19 cellular contexts compared by ENCODE assay signal in the genomic region with DNA sequence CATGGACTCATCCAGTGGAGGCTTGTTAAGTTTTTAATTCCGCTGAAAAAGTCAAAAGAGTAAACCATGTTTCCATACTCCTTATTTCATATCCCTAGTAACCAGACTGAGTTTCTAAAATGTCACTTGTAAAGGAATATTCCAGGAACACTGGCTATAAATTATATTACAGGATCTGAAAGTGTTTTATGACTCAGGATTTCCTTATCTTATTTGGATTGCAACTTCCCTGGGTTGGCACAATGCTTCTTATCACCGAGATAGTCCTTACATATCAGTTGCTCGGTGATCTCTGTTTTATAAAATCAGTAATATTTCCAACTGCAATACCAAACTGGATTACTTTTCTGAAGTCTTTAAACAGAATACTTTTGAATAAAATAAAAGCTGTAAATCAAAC.
DNase-seq lines count a peak whose midpoint lies in the region; ATAC-seq, FAIRE-seq and TF ChIP-seq lines count a peak whose summit lies in the region.
"Had no signal": no experiment of that assay in that cellular context is flagged by ENCODE, and none has a peak within 500 bp of the region (broad histone marks: within the 10 kb centered on the region; RNA-seq: fewer than 3 reads in every experiment).

No MANE protein-coding gene starts in this region.

- H3K4me1 ChIP-seq in keratinocyte (ENCODE audit: control insufficient read depth, extremely low read depth, insufficient read depth, low read length) = peaks cover 50% of the 10 kb centered on the region
- peaks cover 0 to 11% (median 0%) of the 10 kb centered on the region in 6 donors for H3K4me1 ChIP-seq in spleen
- H3K4me1 ChIP-seq: testis had no signal

- H3K27me3 Mint-ChIP-seq in activated T-helper 17 cell treated with anti-CD3 and anti-CD28 coated beads, Interleukin-2, amount 50 U/mL, for 72 hours = no peaks in the 10 kb centered on the region
- H3K27me3 Mint-ChIP-seq: activated CD4-positive, alpha-beta T cell treated with anti-CD3 and anti-CD28 coated beads, Interleukin-2, amount 10 ng/mL, durations not matched to agents 24 days and 14 days; activated naive CD4-positive, alpha-beta T cell treated with anti-CD3 and anti-CD28 coated beads, Interleukin-2, amount 10 ng/mL, durations not matched to agents 7 days and 5 days; B cell had no signal

- intact Hi-C loops in spleen (cut with DNase I; ENCODE audit: low total_unique reads) = no loop called here

- TF ChIP-seq CTCF in keratinocyte (optimal IDR thresholded peaks at IDR 0.05 in 1 of 3, IDR thresholded peaks at IDR 0.05 in 1 of 3, conservative IDR thresholded peaks at IDR 0.05 in 1 of 3; ENCODE audit: extremely low read depth in 1 of 3, insufficient read depth in 2 of 3, low read length in 3 of 3) = no peak
- TF ChIP-seq CTCF in spleen (IDR thresholded peaks at IDR 0.05 in 8 of 11, conservative IDR thresholded peaks at IDR 0.05 in 3 of 11) = no peak

- dilution Hi-C loops in keratinocyte (cut with MboI; ENCODE audit: extremely low pct_ligation_motif_present, low sequenced_read_pairs) = no loop called here

- WGBS in spleen, 5 donors = 55 to 60% (median 57%) methylated on average over 3 of the region's 3 CpGs

- no peaks in the 10 kb centered on the region for H3K79me2 ChIP-seq in keratinocyte (ENCODE audit: control insufficient read depth, insufficient read depth, low read length)

- no peak for ATAC-seq in activated T-helper 17 cell treated with anti-CD3 and anti-CD28 coated beads, Interleukin-2, amount 50 U/mL, for 72 hours (replicated peaks)
- ATAC-seq: heart right ventricle, sciatic nerve had no signal

- peaks cover 21% of the 10 kb centered on the region for H3K4me1 Mint-ChIP-seq in activated T-helper 17 cell treated with anti-CD3 and anti-CD28 coated beads, Interleukin-2, amount 50 U/mL, for 72 hours
- H3K4me1 Mint-ChIP-seq: activated naive CD4-positive, alpha-beta T cell treated with anti-CD3 and anti-CD28 coated beads, Interleukin-2, amount 10 ng/mL, durations not matched to agents 7 days and 5 days; B cell had no signal

- H4K20me1 ChIP-seq in keratinocyte (ENCODE audit: control insufficient read depth, extremely low read depth, insufficient read depth, low read length) = no peaks in the 10 kb centered on the region

- H3K9me3 ChIP-seq in keratinocyte (ENCODE audit: control insufficient read depth, low read depth, low read length) (no peaks in the 10 kb centered on the region), spleen (no peaks in the 10 kb centered on the region)
- H3K9me3 ChIP-seq: heart right ventricle, testis had no signal

- H3K9me1 ChIP-seq in keratinocyte (ENCODE audit: control insufficient read depth, extremely low read depth, insufficient read depth, low read length) = no peaks in the 10 kb centered on the region

- DNase-seq in HT-29 (ENCODE audit: low spot score) (peak; percentile 51), keratinocyte (ENCODE audit: low read depth, low spot score) (no peak), spleen (no peak), kidney glomerular epithelial cell (lab: John Stamatoyannopoulos, UW) (no peak), NCI-H748 treated with DMSO at 0.1 percent for 48 hours (lab: John Stamatoyannopoulos, UW) (no peak)
- no peak for DNase-seq in activated effector memory CD4-positive, alpha-beta T cell treated with Interleukin-2 at 50 U/mL for 16 hours
- DNase-seq: activated CD4-positive, alpha-beta T cell treated with anti-CD3 and anti-CD28 coated beads, Interleukin-2, amount 10 ng/mL, durations not matched to agents 24 days and 14 days; activated CD8-positive, alpha-beta memory T cell treated with anti-CD3 and anti-CD28 coated beads, Interleukin-2, amount 50 U/mL, for 48 hours; activated naive CD4-positive, alpha-beta T cell treated with anti-CD3 and anti-CD28 coated beads, Interleukin-2, amount 10 ng/mL, durations not matched to agents 7 days and 5 days; DMS153; heart right ventricle; NCI-H1092; NCI-H524 treated with DMSO at 0.1 percent for 48 hours; testis had no signal

- no peaks in the 10 kb centered on the region for H3K36me3 Mint-ChIP-seq in activated T-helper 17 cell treated with anti-CD3 and anti-CD28 coated beads, Interleukin-2, amount 50 U/mL, for 72 hours (ENCODE audit: low read depth)
- H3K36me3 Mint-ChIP-seq: activated naive CD4-positive, alpha-beta T cell treated with anti-CD3 and anti-CD28 coated beads, Interleukin-2, amount 10 ng/mL, durations not matched to agents 7 days and 5 days had no signal

- H3K27me3 ChIP-seq in keratinocyte (ENCODE audit: control insufficient read depth, extremely low read depth, insufficient read depth, low read length) (no peaks in the 10 kb centered on the region), spleen (replicated peaks in 1 of 7) (no peaks in the 10 kb centered on the region)
- H3K27me3 ChIP-seq: heart right ventricle, testis had no signal

- H3K4me2 ChIP-seq in keratinocyte (ENCODE audit: control insufficient read depth, extremely low read depth, insufficient read depth, low read depth, low read length) = peak overlapping the region; percentile 73

- H3K4me3 ChIP-seq in keratinocyte (ENCODE audit: control insufficient read depth in 2 of 3, extremely low read depth in 1 of 3, insufficient read depth in 2 of 3, low read depth in 1 of 3, low read length in 3 of 3) (peak overlapping the region in 1 of 3 experiments; percentile 29), spleen (no peak overlapping the region)
- H3K4me3 ChIP-seq: heart right ventricle, testis had no signal

- no peak overlapping the region for H3K4me3 Mint-ChIP-seq in activated T-helper 17 cell treated with anti-CD3 and anti-CD28 coated beads, Interleukin-2, amount 50 U/mL, for 72 hours
- H3K4me3 Mint-ChIP-seq: activated CD4-positive, alpha-beta T cell treated with anti-CD3 and anti-CD28 coated beads, Interleukin-2, amount 10 ng/mL, durations not matched to agents 24 days and 14 days; activated naive CD4-positive, alpha-beta T cell treated with anti-CD3 and anti-CD28 coated beads, Interleukin-2, amount 10 ng/mL, durations not matched to agents 7 days and 5 days; B cell had no signal

- no peaks in the 10 kb centered on the region for H3K9me3 Mint-ChIP-seq in activated T-helper 17 cell treated with anti-CD3 and anti-CD28 coated beads, Interleukin-2, amount 50 U/mL, for 72 hours
- H3K9me3 Mint-ChIP-seq: activated CD4-positive, alpha-beta T cell treated with anti-CD3 and anti-CD28 coated beads, Interleukin-2, amount 10 ng/mL, durations not matched to agents 24 days and 14 days; activated naive CD4-positive, alpha-beta T cell treated with anti-CD3 and anti-CD28 coated beads, Interleukin-2, amount 10 ng/mL, durations not matched to agents 7 days and 5 days had no signal

- H3K36me3 ChIP-seq in keratinocyte (ENCODE audit: control insufficient read depth in 2 of 2, extremely low read depth in 1 of 2, insufficient read depth in 2 of 2, low read length in 2 of 2) (no peaks in the 10 kb centered on the region), spleen (no peaks in the 10 kb centered on the region)
- H3K36me3 ChIP-seq: heart right ventricle had no signal

- no peak for TF ChIP-seq POLR2A in spleen (IDR thresholded peaks at IDR 0.05)

- peak overlapping the region; percentile 80 for H3K27ac ChIP-seq in keratinocyte (ENCODE audit: control insufficient read depth, insufficient read depth, low read length)
- H3K27ac ChIP-seq in spleen = peak overlapping the region in 6 of 8 donors; percentile 34 to 78 (median 50)
- H3K27ac ChIP-seq: heart right ventricle, testis had no signal

- FAIRE-seq in keratinocyte (lab: Jason Lieb, UNC) = no peak
- FAIRE-seq: GM12892, TTC549 had no signal

- H2AFZ ChIP-seq in keratinocyte (ENCODE audit: control insufficient read depth, low read length) = no peak overlapping the region

- peak overlapping the region; percentile 39 for H3K9ac ChIP-seq in keratinocyte (ENCODE audit: control insufficient read depth, extremely low read depth, insufficient read depth, low read length)

- peak overlapping the region; percentile 16 for H3K27ac Mint-ChIP-seq in activated T-helper 17 cell treated with anti-CD3 and anti-CD28 coated beads, Interleukin-2, amount 50 U/mL, for 72 hours
- H3K27ac Mint-ChIP-seq: activated CD4-positive, alpha-beta T cell treated with anti-CD3 and anti-CD28 coated beads, Interleukin-2, amount 10 ng/mL, durations not matched to agents 24 days and 14 days; activated naive CD4-positive, alpha-beta T cell treated with anti-CD3 and anti-CD28 coated beads, Interleukin-2, amount 10 ng/mL, durations not matched to agents 7 days and 5 days; B cell had no signal
